In the genomic region with DNA sequence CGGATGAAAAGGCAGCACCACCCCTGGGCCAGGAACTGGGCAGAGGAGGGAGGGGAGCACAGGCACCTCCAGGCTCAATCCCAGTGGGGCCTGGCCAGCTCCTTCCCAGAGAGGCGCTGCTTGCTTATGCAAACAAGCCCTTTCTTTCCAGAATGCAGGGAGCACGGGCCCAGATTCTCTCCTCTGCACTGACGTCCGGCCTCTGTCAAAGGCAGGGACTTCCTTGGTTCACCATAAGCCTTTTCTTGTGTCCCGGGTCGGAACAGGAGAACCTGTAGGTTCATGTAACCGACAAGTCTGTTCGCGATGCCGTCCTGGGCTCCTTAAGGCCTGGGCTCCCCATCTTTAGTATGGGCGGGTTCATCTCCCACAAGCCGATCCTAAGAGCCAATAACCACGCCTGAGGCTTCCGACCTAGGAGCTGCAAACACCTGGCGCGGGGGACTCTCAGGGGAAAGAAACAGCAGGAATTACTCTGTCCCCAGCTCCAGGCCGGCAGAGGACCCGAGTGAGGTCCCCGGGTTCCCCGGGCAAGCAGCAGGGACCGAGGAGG, we compare ENCODE assay signal across 16 cellular contexts. TPM values are rescaled to one million over a fixed set of nuclear protein-coding genes. Genes with fewer than 3 reads are reported as not detected.
A peak's percentile ranks its signal among the peaks of the same experiment; 100 is the strongest.
DNase-seq lines count a peak whose midpoint lies in the region; ATAC-seq and TF ChIP-seq lines count a peak whose summit lies in the region.
"Had no signal": no experiment of that assay in that cellular context is flagged by ENCODE, and none has a peak within 500 bp of the region (broad histone marks: within the 10 kb centered on the region; RNA-seq: fewer than 3 reads in every experiment).

No MANE protein-coding gene starts in this region.

- no peak overlapping the region for H3K4me3 ChIP-seq in CD4-positive, alpha-beta memory T cell (ENCODE audit: low read length in 2 of 2)
- no peak overlapping the region for H3K4me3 ChIP-seq in GM23248
- no peak overlapping the region for H3K4me3 ChIP-seq in cardiac fibroblast (replicated peaks in 1 of 2; ENCODE audit: low read depth in 2 of 2, low read length in 2 of 2)
- H3K4me3 ChIP-seq in naive thymus-derived CD4-positive, alpha-beta T cell (ENCODE audit: low read length) = no peak overlapping the region
- H3K4me3 ChIP-seq in testis = peak overlapping the region in 1 of 2 donors; percentile 26
- H3K4me3 ChIP-seq: right atrium auricular region, SJSA1, stomach had no signal

- in situ Hi-C loops in GM23248 (cut with MboI) = no loop called here

- H3K27ac ChIP-seq in CD4-positive, alpha-beta memory T cell (ENCODE audit: low read depth, low read length) = no peak overlapping the region
- H3K27ac ChIP-seq in GM23248 (no peak overlapping the region), foreskin keratinocyte (no peak overlapping the region), testis (no peak overlapping the region)
- H3K27ac ChIP-seq in naive thymus-derived CD4-positive, alpha-beta T cell (ENCODE audit: low read depth, low read length) = no peak overlapping the region
- H3K27ac ChIP-seq: C4-2B, right atrium auricular region, SJSA1, stomach, VCaP had no signal

- H2AFZ ChIP-seq in GM23248 = no peak overlapping the region

- peaks cover 7 to 27% (median 12%) of the 10 kb centered on the region in 4 donors for H3K4me1 Mint-ChIP-seq in CD4-positive, alpha-beta memory T cell
- peaks cover 0 to 28% (median 21%) of the 10 kb centered on the region in 7 donors for H3K4me1 Mint-ChIP-seq in naive thymus-derived CD4-positive, alpha-beta T cell

- no peaks in the 10 kb centered on the region for H3K79me2 ChIP-seq in GM23248 (ENCODE audit: insufficient read depth)

- H3K9me2 ChIP-seq in GM23248 (ENCODE audit: insufficient read depth) = no peaks in the 10 kb centered on the region

- no peak overlapping the region for H3K9ac ChIP-seq in GM23248

- H3K36me3 ChIP-seq in CD4-positive, alpha-beta memory T cell (ENCODE audit: insufficient read depth, low read length) = no peaks in the 10 kb centered on the region
- H3K36me3 ChIP-seq in GM23248 (ENCODE audit: low read depth) (no peaks in the 10 kb centered on the region), testis (ENCODE audit: low read depth, missing control alignments) (no peaks in the 10 kb centered on the region)
- no peaks in the 10 kb centered on the region for H3K36me3 ChIP-seq in naive thymus-derived CD4-positive, alpha-beta T cell (ENCODE audit: control insufficient read depth in 2 of 3, insufficient read depth in 3 of 3, low read length in 3 of 3)
- H3K36me3 ChIP-seq: right atrium auricular region, SJSA1, stomach had no signal

- peak overlapping the region in 6 of 8 donors; percentile 23 to 64 (median 36) for H3K4me3 Mint-ChIP-seq in CD4-positive, alpha-beta memory T cell
- H3K4me3 Mint-ChIP-seq in naive thymus-derived CD4-positive, alpha-beta T cell = peak overlapping the region in 8 of 10 donors; percentile 21 to 75 (median 39)

- TF ChIP-seq POLR2A in testis (IDR thresholded peaks at IDR 0.05) = no peak

- ATAC-seq in naive thymus-derived CD4-positive, alpha-beta T cell = no peak
- no peak for ATAC-seq in foreskin keratinocyte

- no peaks in the 10 kb centered on the region for H3K36me3 Mint-ChIP-seq in CD4-positive, alpha-beta memory T cell
- no peaks in the 10 kb centered on the region for H3K36me3 Mint-ChIP-seq in naive thymus-derived CD4-positive, alpha-beta T cell
- H3K36me3 Mint-ChIP-seq: immature natural killer cell had no signal

- peak overlapping the region in 1 of 7 donors; percentile 36 for H3K27ac Mint-ChIP-seq in CD4-positive, alpha-beta memory T cell
- H3K27ac Mint-ChIP-seq in naive thymus-derived CD4-positive, alpha-beta T cell = peak overlapping the region in 2 of 9 donors; percentile 25 to 46
- H3K27ac Mint-ChIP-seq: immature natural killer cell had no signal

- no peak for TF ChIP-seq CTCF in cardiac fibroblast (IDR thresholded peaks at IDR 0.05; ENCODE audit: low read depth, low read length)
- TF ChIP-seq CTCF in foreskin keratinocyte (conservative IDR thresholded peaks at IDR 0.05) = no peak
- TF ChIP-seq CTCF in testis (IDR thresholded peaks at IDR 0.05) = no peak

- peaks cover 24% of the 10 kb centered on the region for H3K4me1 ChIP-seq in CD4-positive, alpha-beta memory T cell (ENCODE audit: insufficient read depth, low read length)
- H3K4me1 ChIP-seq in GM23248 (ENCODE audit: insufficient read depth) = no peaks in the 10 kb centered on the region
- H3K4me1 ChIP-seq in naive thymus-derived CD4-positive, alpha-beta T cell (ENCODE audit: control insufficient read depth in 2 of 2, insufficient read depth in 2 of 2, low read length in 2 of 2) = peaks cover 5 to 27% of the 10 kb centered on the region in 2 donors
- no peaks in the 10 kb centered on the region for H3K4me1 ChIP-seq in foreskin keratinocyte
- H3K4me1 ChIP-seq in testis = no peaks in the 10 kb centered on the region

- DNase-seq in CD4-positive, alpha-beta memory T cell = no peak
- DNase-seq in GM23248 (peak; percentile 16), cardiac fibroblast (ENCODE audit: low read depth in 2 of 2) (peak; percentile 6 to 18), foreskin keratinocyte (no peak), globus pallidus (ENCODE audit: low spot score) (no peak), testis (no peak)
- DNase-seq in naive thymus-derived CD4-positive, alpha-beta T cell = peak in 1 of 9 donors; percentile 11
- DNase-seq: immature natural killer cell; NK-92 treated with Interleukin-12 subunit alpha and Interleukin-12 subunit beta, amount 100 ng/mL, for 24 hours; stimulated activated CD4-positive, alpha-beta T cell treated with anti-CD3 and anti-CD28 coated beads, Interleukin-4, amount 100 ng/mL, for 24 hours; stomach had no signal

- H3K9me3 ChIP-seq in CD4-positive, alpha-beta memory T cell (ENCODE audit: control insufficient read depth in 1 of 2, low read length in 2 of 2) = no peaks in the 10 kb centered on the region
- no peaks in the 10 kb centered on the region for H3K9me3 ChIP-seq in GM23248 (ENCODE audit: low read depth)
- no peaks in the 10 kb centered on the region for H3K9me3 ChIP-seq in naive thymus-derived CD4-positive, alpha-beta T cell (ENCODE audit: control insufficient read depth in 2 of 3, low read length in 3 of 3)
- no peaks in the 10 kb centered on the region for H3K9me3 ChIP-seq in testis
- H3K9me3 ChIP-seq: right atrium auricular region, SJSA1, stomach had no signal

- H4K20me1 ChIP-seq in GM23248 (ENCODE audit: insufficient read depth) = no peaks in the 10 kb centered on the region

- intact Hi-C loops in CD4-positive, alpha-beta memory T cell (cut with micrococcal nuclease) = loop anchor here (1.0 to 10.0 kb wide), 2 partner anchors 68 to 244 kb away; no protein-coding TSS in a partner anchor
- intact Hi-C loops in naive thymus-derived CD4-positive, alpha-beta T cell (cut with micrococcal nuclease) = loop anchor here (1.0 to 10.0 kb wide), 10 partner anchors 30 to 244 kb away; a partner anchor contains a TSS
- intact Hi-C loops in testis (cut with DNase I; ENCODE audit: low total_unique reads) = no loop called here

- CTCF ChIA-PET in CD4-positive, alpha-beta memory T cell (lab: Charles Lee; ENCODE audit: partially characterized antibody) = interaction anchor here (1.2 to 3.1 kb wide), 3 partner anchors 27 to 248 kb away, joined by 3 to 18 read pairs (median 13); no protein-coding TSS in a partner anchor
- CTCF ChIA-PET in naive thymus-derived CD4-positive, alpha-beta T cell (lab: Charles Lee) = interaction anchor here (1.4 kb wide), 1 partner anchor 247 kb away, joined by 8 read pairs; no protein-coding TSS in a partner anchor

- H3K9me3 Mint-ChIP-seq in CD4-positive, alpha-beta memory T cell = peaks cover 0 to 2% (median 0%) of the 10 kb centered on the region in 8 donors
- H3K9me3 Mint-ChIP-seq in naive thymus-derived CD4-positive, alpha-beta T cell = no peaks in the 10 kb centered on the region
- H3K9me3 Mint-ChIP-seq: immature natural killer cell had no signal

- peaks cover 16% of the 10 kb centered on the region for H3K27me3 ChIP-seq in CD4-positive, alpha-beta memory T cell (ENCODE audit: insufficient read depth, low read length)
- H3K27me3 ChIP-seq in GM23248 (replicated peaks; ENCODE audit: insufficient read depth) = peaks cover 53% of the 10 kb centered on the region
- peaks cover 0 to 19% of the 10 kb centered on the region in 2 donors for H3K27me3 ChIP-seq in naive thymus-derived CD4-positive, alpha-beta T cell (ENCODE audit: control insufficient read depth in 2 of 2, insufficient read depth in 2 of 2, low read length in 2 of 2)
- H3K27me3 ChIP-seq in foreskin keratinocyte = peaks cover 89% of the 10 kb centered on the region
- H3K27me3 ChIP-seq in testis = no peaks in the 10 kb centered on the region

- 8 to 14% methylated on average over 22 of the region's 22 CpGs for WGBS in GM23248 (ENCODE audit: low coverage in 1 of 2, low lambda C conversion rate in 2 of 2, missing lambda C conversion rate in 2 of 2), 2 experiments
- 16 to 40% methylated on average over 11 to 22 of the region's 22 CpGs for WGBS in testis, 2 donors

- peaks cover 4% of the 10 kb centered on the region; the same call in 1 of the 2 replicates for H3F3A ChIP-seq in GM23248 (ENCODE audit: insufficient read depth)

- no peak overlapping the region for H3K4me2 ChIP-seq in GM23248 (ENCODE audit: unreplicated experiment)

- POLR2A ChIA-PET in CD4-positive, alpha-beta memory T cell (lab: Charles Lee; ENCODE audit: partially characterized antibody) = interaction anchor here (1.1 to 1.2 kb wide), 2 partner anchors 65 to 93 kb away, joined by 3 read pairs; no protein-coding TSS in a partner anchor
- POLR2A ChIA-PET in naive thymus-derived CD4-positive, alpha-beta T cell (lab: Charles Lee) = interaction anchor here (0.6 kb wide), 1 partner anchor 25 kb away, joined by 6 read pairs; no protein-coding TSS in a partner anchor

- peaks cover 23 to 38% of the 10 kb centered on the region in 2 donors for H3K27me3 Mint-ChIP-seq in CD4-positive, alpha-beta memory T cell
- peaks cover 32 to 57% (median 39%) of the 10 kb centered on the region in 5 donors for H3K27me3 Mint-ChIP-seq in naive thymus-derived CD4-positive, alpha-beta T cell

RNA-seq across cellular contexts. Expression of a gene that starts 16.3 kb away (rescaled TPM):
- total RNA-seq in CD4-positive, alpha-beta memory T cell = under 1 TPM in 1 of 2 experiments, not detected in 1; 0.20 TPM
- polyA plus RNA-seq in CD4-positive, alpha-beta memory T cell = under 1 TPM in 1 of 2 donors, not detected in 1; 0.15 TPM
- total RNA-seq in GM23248 (2014; rRNA removed; shearing (Covaris generic)) = not detected in 2 replicates
- polyA plus RNA-seq in GM23248 (2016; fragmentation: Nextera tagmentation; extraction: Ambion mirVana) (not detected in 2 replicates), foreskin keratinocyte (not detected in 2 replicates), testis (ENCODE audit: insufficient read depth, low read depth, low replicate concordance) (not detected)
- total RNA-seq in naive thymus-derived CD4-positive, alpha-beta T cell = not detected
- polyA plus RNA-seq in naive thymus-derived CD4-positive, alpha-beta T cell = under 1 TPM in 1 of 2 donors, not detected in 1; 0.12 TPM
- total RNA-seq in foreskin keratinocyte (not detected in 2 replicates), testis (under 1 TPM; 0.12 to 0.24 TPM)
- total RNA-seq: fibroblast of lung, right atrium auricular region, SJSA1 had no signal
- polyA plus RNA-seq: fibroblast of lung, stomach had no signal

RNA-seq across cellular contexts. Expression of a gene that starts 30.9 kb away (rescaled TPM):
- total RNA-seq in CD4-positive, alpha-beta memory T cell = under 1 TPM; 0.06 to 0.44 TPM
- polyA plus RNA-seq in CD4-positive, alpha-beta memory T cell = not detected
- 0.11 and 0.13 TPM in 2 replicates for total RNA-seq in GM23248 (2014; rRNA removed; shearing (Covaris generic))
- polyA plus RNA-seq in GM23248 (2016; fragmentation: Nextera tagmentation; extraction: Ambion mirVana) (0.13 and 0.23 TPM in 2 replicates), foreskin keratinocyte (3.5 and 4.3 TPM in 2 replicates), testis (ENCODE audit: insufficient read depth, low read depth, low replicate concordance) (19.4 TPM)
- 1 to 10 TPM in 1 of 5 experiments, under 1 TPM in 4; 0.24 to 4.4 (median 0.41) TPM for total RNA-seq in naive thymus-derived CD4-positive, alpha-beta T cell
- under 1 TPM in 1 of 2 donors, not detected in 1; 0.41 TPM for polyA plus RNA-seq in naive thymus-derived CD4-positive, alpha-beta T cell
- total RNA-seq in foreskin keratinocyte (5.9 and 6.9 TPM in 2 replicates), testis (10 to 100 TPM; 27.1 to 30.7 TPM)

RNA-seq across cellular contexts. Expression of a gene that starts 49.8 kb away (rescaled TPM):
- 1 to 10 TPM; 2.8 to 4.1 TPM for total RNA-seq in CD4-positive, alpha-beta memory T cell
- under 1 TPM; 0.29 to 0.34 TPM for polyA plus RNA-seq in CD4-positive, alpha-beta memory T cell
- 2.7 and 3.9 TPM in 2 replicates for total RNA-seq in GM23248 (2014; rRNA removed; shearing (Covaris generic))
- polyA plus RNA-seq in GM23248 (2016; fragmentation: Nextera tagmentation; extraction: Ambion mirVana) (5.9 and 6.4 TPM in 2 replicates), foreskin keratinocyte (4.5 and 4.7 TPM in 2 replicates), testis (ENCODE audit: insufficient read depth, low read depth, low replicate concordance) (13.8 TPM)
- total RNA-seq in naive thymus-derived CD4-positive, alpha-beta T cell = 10 to 100 TPM in 1 of 5 experiments, 1 to 10 TPM in 4; 2.4 to 11.9 (median 3.0) TPM
- 1 to 10 TPM in 1 of 2 donors, under 1 TPM in 1; 0.96 to 1.9 TPM for polyA plus RNA-seq in naive thymus-derived CD4-positive, alpha-beta T cell
- total RNA-seq in foreskin keratinocyte (2.9 and 4.5 TPM in 2 replicates), testis (10 to 100 TPM; 13.9 to 22.4 TPM)

Comparison
In these comparisons a context has a peak if more than half of its experiments do, and no peak if none do; other contexts are left out.
1. DNase-seq: peak in GM23248 (single experiment) and cardiac fibroblast (2 of 2); none in CD4-positive, alpha-beta memory T cell (0 of 5), foreskin keratinocyte (0 of 2), globus pallidus (single experiment) and testis (single experiment).